Comparison of ENCODE assay signal across 8 cellular contexts in the genomic region with DNA sequence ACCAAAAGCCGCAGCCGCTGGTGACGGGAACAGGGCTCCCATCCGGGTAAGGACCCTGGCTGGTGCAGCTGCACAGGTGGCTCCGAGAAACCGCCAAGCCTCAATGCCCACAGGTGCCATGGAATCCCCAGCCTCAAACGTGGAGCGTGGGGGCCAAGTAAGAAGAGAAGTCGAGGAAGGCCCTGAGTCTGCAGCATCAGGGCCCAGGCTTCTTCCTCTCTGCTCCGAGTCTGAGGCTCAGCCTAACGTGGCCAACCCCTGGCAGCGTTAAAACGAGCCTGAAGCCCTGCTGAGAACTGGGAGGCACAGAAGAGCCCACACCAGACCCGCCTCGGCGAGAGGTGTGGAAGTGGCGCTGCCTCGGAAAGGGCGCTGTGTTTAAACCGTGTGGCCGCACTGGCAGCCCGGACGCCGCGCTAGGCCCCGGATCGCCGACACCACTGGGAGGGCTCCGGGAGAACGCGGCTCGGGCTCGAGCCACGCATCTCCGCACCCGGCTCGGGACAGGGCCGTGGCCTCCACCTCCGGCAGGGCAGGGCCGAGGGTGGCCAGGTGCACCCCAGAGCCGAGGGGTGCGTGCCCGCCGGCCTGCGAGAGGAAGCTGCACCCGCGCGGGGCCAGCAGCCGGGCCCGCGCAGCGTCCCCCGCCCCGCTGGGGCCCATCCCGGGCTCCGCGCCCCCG. TPM values are rescaled to one million over a fixed set of nuclear protein-coding genes. Genes with fewer than 3 reads are reported as not detected.
A peak's percentile ranks its signal among the peaks of the same experiment; 100 is the strongest.
DNase-seq lines count a peak whose midpoint lies in the region; ATAC-seq and TF ChIP-seq lines count a peak whose summit lies in the region.

No MANE protein-coding gene starts in this region.

- peak overlapping the region; percentile 87 for H3K4me3 Mint-ChIP-seq in activated CD4-positive, alpha-beta T cell treated with anti-CD3 and anti-CD28 coated beads, Interleukin-2, amount 10 ng/mL, durations not matched to agents 24 days and 14 days

- H3K27ac ChIP-seq in SJSA1 (no peak overlapping the region), esophagus (ENCODE audit: low read depth in 2 of 2, low read length in 1 of 2) (peak overlapping the region; percentile 47 to 51), neutrophil (no peak overlapping the region)

- peak; percentile 24 for ATAC-seq in HG02840 (IDR thresholded peaks at IDR 0.05; ENCODE audit: low FRiP score, unreplicated experiment)

- DNase-seq in activated CD4-positive, alpha-beta T cell treated with anti-CD3 and anti-CD28 coated beads, Interleukin-2, amount 10 ng/mL, durations not matched to agents 24 days and 14 days: peak; percentile 76
- DNase-seq in activated CD4-positive, alpha-beta T cell treated with anti-CD3 and anti-CD28 coated beads for 48 hours: no peak
- DNase-seq in SJSA1 (ENCODE audit: low read depth in 1 of 2, low spot score in 2 of 2) (peak in 1 of 2 experiments; percentile 33), SIG-M5 (lab: John Stamatoyannopoulos, UW) (no peak)
- no peak for DNase-seq in stimulated activated CD4-positive, alpha-beta T cell treated with anti-CD3 and anti-CD28 coated beads, Interleukin-4, amount 100 ng/mL, for 24 hours

- H3K27me3 ChIP-seq in SJSA1 (replicated peaks) (no peaks in the 10 kb centered on the region), esophagus (ENCODE audit: control insufficient read depth in 1 of 2, insufficient read depth in 2 of 2, low read length in 2 of 2) (no peaks in the 10 kb centered on the region), neutrophil (peaks cover 4% of the 10 kb centered on the region)

- H3K4me1 Mint-ChIP-seq in activated CD4-positive, alpha-beta T cell treated with anti-CD3 and anti-CD28 coated beads, Interleukin-2, amount 10 ng/mL, durations not matched to agents 24 days and 14 days: peaks cover 10% of the 10 kb centered on the region

- no peak for TF ChIP-seq CTCF in neutrophil (IDR thresholded peaks at IDR 0.05)

- H3K4me3 ChIP-seq in SJSA1: peak overlapping the region; percentile 83
- peak overlapping the region; percentile 65 to 84 for H3K4me3 ChIP-seq in esophagus (ENCODE audit: low read depth in 1 of 2, low read length in 2 of 2)
- peak overlapping the region; percentile 53 to 55 for H3K4me3 ChIP-seq in neutrophil (ENCODE audit: low read depth in 1 of 2, low read length in 1 of 2)

- H3K27me3 Mint-ChIP-seq in activated CD4-positive, alpha-beta T cell treated with anti-CD3 and anti-CD28 coated beads, Interleukin-2, amount 10 ng/mL, durations not matched to agents 24 days and 14 days: no peaks in the 10 kb centered on the region

- H3K4me1 ChIP-seq in SJSA1 (replicated peaks) (peaks cover 15% of the 10 kb centered on the region), esophagus (ENCODE audit: control insufficient read depth in 2 of 2, insufficient read depth in 2 of 2, low read length in 1 of 2) (peaks cover 6 to 10% of the 10 kb centered on the region in 2 donors), neutrophil (ENCODE audit: control insufficient read depth in 1 of 2, insufficient read depth in 1 of 2, low read depth in 1 of 2, low read length in 1 of 2) (peaks cover 28 to 33% of the 10 kb centered on the region in 2 experiments)

- H3K27ac Mint-ChIP-seq in activated CD4-positive, alpha-beta T cell treated with anti-CD3 and anti-CD28 coated beads, Interleukin-2, amount 10 ng/mL, durations not matched to agents 24 days and 14 days: peak overlapping the region; percentile 80

- intact Hi-C loops in activated CD4-positive, alpha-beta T cell treated with anti-CD3 and anti-CD28 coated beads, Interleukin-2, amount 10 ng/mL, durations not matched to agents 24 days and 14 days (cut with micrococcal nuclease): loop anchor here (1.0 to 2.0 kb wide), 3 partner anchors 16 to 39 kb away; partner anchors contain the start of genes ARRDC1, MRPL41 and PNPLA7

- no peaks in the 10 kb centered on the region for H3K9me3 ChIP-seq in SJSA1 (replicated peaks)
- no peaks in the 10 kb centered on the region for H3K9me3 ChIP-seq in esophagus (ENCODE audit: control insufficient read depth in 2 of 2, insufficient read depth in 1 of 2, low read depth in 1 of 2, low read length in 1 of 2)
- no peaks in the 10 kb centered on the region for H3K9me3 ChIP-seq in neutrophil

- H3K9me3 Mint-ChIP-seq in activated CD4-positive, alpha-beta T cell treated with anti-CD3 and anti-CD28 coated beads, Interleukin-2, amount 10 ng/mL, durations not matched to agents 24 days and 14 days: no peaks in the 10 kb centered on the region

- WGBS in esophagus, 2 donors: 5 to 7% methylated on average over 42 to 58 of the region's 58 CpGs

- H3K36me3 ChIP-seq in SJSA1 (peaks cover 43% of the 10 kb centered on the region), esophagus (ENCODE audit: control insufficient read depth in 2 of 2, insufficient read depth in 2 of 2, low read length in 1 of 2) (peaks cover 0 to 28% of the 10 kb centered on the region in 2 donors), neutrophil (no peaks in the 10 kb centered on the region)

- H3K36me3 Mint-ChIP-seq in activated CD4-positive, alpha-beta T cell treated with anti-CD3 and anti-CD28 coated beads, Interleukin-2, amount 10 ng/mL, durations not matched to agents 24 days and 14 days (ENCODE audit: low read depth): peaks cover 19% of the 10 kb centered on the region

RNA-seq across cellular contexts. Expression of gene ZMYND19, which starts 0.7 kb away (rescaled TPM):
- total RNA-seq in activated CD4-positive, alpha-beta T cell treated with anti-CD3 and anti-CD28 coated beads, Interleukin-2, amount 10 ng/mL, durations not matched to agents 24 days and 14 days: 86.4 and 92.4 TPM in 2 replicates
- total RNA-seq in SJSA1 (2014; rRNA removed; shearing (Covaris generic)): 20.9 and 32.4 TPM in 2 replicates
- polyA plus RNA-seq in esophagus: 10 to 100 TPM; 25.9 to 33.2 TPM

RNA-seq across cellular contexts. Expression of gene DPH7, which starts 10.9 kb away (rescaled TPM):
- total RNA-seq in activated CD4-positive, alpha-beta T cell treated with anti-CD3 and anti-CD28 coated beads, Interleukin-2, amount 10 ng/mL, durations not matched to agents 24 days and 14 days: 51.7 and 51.9 TPM in 2 replicates
- 11.3 and 18.7 TPM in 2 replicates for total RNA-seq in SJSA1 (2014; rRNA removed; shearing (Covaris generic))
- 10 to 100 TPM; 20.5 to 36.0 TPM for polyA plus RNA-seq in esophagus

RNA-seq across cellular contexts. Expression of gene ARRDC1, which starts 15.9 kb away (rescaled TPM):
- total RNA-seq in activated CD4-positive, alpha-beta T cell treated with anti-CD3 and anti-CD28 coated beads, Interleukin-2, amount 10 ng/mL, durations not matched to agents 24 days and 14 days: 63.7 and 68.4 TPM in 2 replicates
- total RNA-seq in SJSA1 (2014; rRNA removed; shearing (Covaris generic)): 8.0 and 10.4 TPM in 2 replicates
- polyA plus RNA-seq in esophagus: 100 to 1,000 TPM in 1 of 2 donors, 10 to 100 TPM in 1; 68.5 to 207 TPM

RNA-seq across cellular contexts. Expression of gene EHMT1, which starts 29.2 kb away (rescaled TPM):
- 93.6 and 99.4 TPM in 2 replicates for total RNA-seq in activated CD4-positive, alpha-beta T cell treated with anti-CD3 and anti-CD28 coated beads, Interleukin-2, amount 10 ng/mL, durations not matched to agents 24 days and 14 days
- total RNA-seq in SJSA1 (2014; rRNA removed; shearing (Covaris generic)): 12.9 and 32.0 TPM in 2 replicates
- polyA plus RNA-seq in esophagus: 10 to 100 TPM; 26.6 to 42.3 TPM

RNA-seq across cellular contexts. Expression of gene MRPL41, which starts 37.9 kb away (rescaled TPM):
- 52.8 and 53.9 TPM in 2 replicates for total RNA-seq in activated CD4-positive, alpha-beta T cell treated with anti-CD3 and anti-CD28 coated beads, Interleukin-2, amount 10 ng/mL, durations not matched to agents 24 days and 14 days
- total RNA-seq in SJSA1 (2014; rRNA removed; shearing (Covaris generic)): 59.5 and 119 TPM in 2 replicates
- polyA plus RNA-seq in esophagus: 10 to 100 TPM; 49.3 to 53.0 TPM

Comparison
In these comparisons a context has a peak if more than half of its experiments do, and no peak if none do; other contexts are left out.
1. H3K27ac ChIP-seq: peak in esophagus (2 of 2); none in SJSA1 (single experiment) and neutrophil (single experiment).
2. Peak in every context shown above with its lines, with median percentiles within 50 percentile points of each other: H3K4me3 ChIP-seq.